1 cellular context compared by ENCODE assay signal in the genomic region with DNA sequence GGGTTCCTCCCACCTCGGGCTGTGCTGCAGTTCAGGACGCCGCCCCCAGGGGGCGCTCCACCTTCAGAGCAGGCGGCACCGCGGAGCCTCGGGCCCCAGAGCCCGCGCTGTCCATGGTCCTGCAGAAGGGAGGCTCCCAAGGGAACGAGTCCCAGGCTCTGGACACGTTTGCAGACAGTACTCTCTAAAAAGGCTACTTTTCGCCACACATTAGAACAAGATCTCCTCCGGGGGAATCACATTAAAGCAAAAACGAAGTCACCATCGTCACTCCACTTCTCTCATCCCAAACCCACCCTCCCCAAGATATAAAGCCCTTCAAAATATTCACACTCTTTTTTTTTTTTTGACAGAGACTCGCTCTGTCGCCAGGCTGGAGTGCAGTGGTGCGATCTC.
TF ChIP-seq lines count a peak whose summit lies in the region.

No MANE protein-coding gene starts in this region.

TF ChIP-seq in HEK293, 187 proteins besides CTCF, POLR2A, EP300 and RAD21 (continued from another document):
- TF ChIP-seq, protein P1, sequence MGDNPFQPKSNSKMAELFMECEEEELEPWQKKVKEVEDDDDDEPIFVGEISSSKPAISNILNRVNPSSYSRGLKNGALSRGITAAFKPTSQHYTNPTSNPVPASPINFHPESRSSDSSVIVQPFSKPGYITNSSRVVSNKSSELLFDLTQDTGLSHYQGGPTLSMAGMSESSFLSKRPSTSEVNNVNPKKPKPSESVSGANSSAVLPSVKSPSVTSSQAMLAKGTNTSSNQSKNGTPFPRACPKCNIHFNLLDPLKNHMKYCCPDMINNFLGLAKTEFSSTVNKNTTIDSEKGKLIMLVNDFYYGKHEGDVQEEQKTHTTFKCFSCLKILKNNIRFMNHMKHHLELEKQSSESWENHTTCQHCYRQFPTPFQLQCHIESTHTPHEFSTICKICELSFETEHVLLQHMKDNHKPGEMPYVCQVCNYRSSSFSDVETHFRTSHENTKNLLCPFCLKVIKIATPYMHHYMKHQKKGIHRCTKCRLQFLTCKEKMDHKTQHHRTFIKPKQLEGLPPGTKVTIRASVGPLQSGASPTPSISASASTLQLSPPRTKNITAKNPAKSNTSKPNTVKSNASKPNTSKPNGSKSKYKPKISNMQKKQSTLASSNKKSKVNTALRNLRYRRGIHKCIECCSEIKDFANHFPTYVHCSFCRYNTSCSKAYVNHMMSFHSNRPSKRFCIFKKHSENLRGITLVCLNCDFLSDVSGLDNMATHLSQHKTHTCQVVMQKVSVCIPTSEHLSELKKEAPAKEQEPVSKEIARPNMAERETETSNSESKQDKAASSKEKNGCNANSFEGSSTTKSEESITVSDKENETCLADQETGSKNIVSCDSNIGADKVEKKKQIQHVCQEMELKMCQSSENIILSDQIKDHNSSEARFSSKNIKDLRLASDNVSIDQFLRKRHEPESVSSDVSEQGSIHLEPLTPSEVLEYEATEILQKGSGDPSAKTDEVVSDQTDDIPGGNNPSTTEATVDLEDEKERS (tag by site-specific recombination; IDR thresholded peaks at IDR 0.05): no peak
- TF ChIP-seq ZNF660 (tag by site-specific recombination; IDR thresholded peaks at IDR 0.05) (0 out of 2 replicates have a peak, but pooled peaks have one; percentile 46), BCL11A (tag by site-specific recombination; IDR thresholded peaks at IDR 0.05; ENCODE audit: low read depth) (no peak), ZNF302 (tag by site-specific recombination; IDR thresholded peaks at IDR 0.05; ENCODE audit: low read depth) (no peak), ZNF19 (tag by site-specific recombination; IDR thresholded peaks at IDR 0.05; ENCODE audit: low read depth) (no peak), ZNF701 (tag by site-specific recombination; IDR thresholded peaks at IDR 0.05) (no peak), HOXC10 (CRISPR knock-in tag; IDR thresholded peaks at IDR 0.05) (no peak), ZBTB8A (tag by site-specific recombination; IDR thresholded peaks at IDR 0.05) (no peak), ZBTB20 (tag by site-specific recombination; IDR thresholded peaks at IDR 0.05) (no peak), ZNF175 (tag by site-specific recombination; IDR thresholded peaks at IDR 0.05) (no peak), HOXD13 (CRISPR knock-in tag; IDR thresholded peaks at IDR 0.05; ENCODE audit: borderline replicate concordance) (peak; percentile 85), SALL2 (tag by site-specific recombination; IDR thresholded peaks at IDR 0.05; ENCODE audit: borderline replicate concordance) (no peak), ZNF558 (tag by site-specific recombination; IDR thresholded peaks at IDR 0.05) (no peak), HOXA7 (CRISPR knock-in tag; IDR thresholded peaks at IDR 0.05; ENCODE audit: borderline replicate concordance) (no peak), ZNF747 (tag by site-specific recombination; IDR thresholded peaks at IDR 0.05) (no peak), KLF10 (tag by site-specific recombination; IDR thresholded peaks at IDR 0.05) (no peak), ZNF501 (tag by site-specific recombination; IDR thresholded peaks at IDR 0.05) (no peak), ZNF292 (tag by site-specific recombination; IDR thresholded peaks at IDR 0.05; ENCODE audit: borderline replicate concordance, low read depth) (no peak), MZF1 (tag by site-specific recombination; IDR thresholded peaks at IDR 0.05; ENCODE audit: borderline replicate concordance) (no peak), ZSCAN30 (tag by site-specific recombination; IDR thresholded peaks at IDR 0.05) (peak; percentile 81), SCRT1 (tag by site-specific recombination; IDR thresholded peaks at IDR 0.05; ENCODE audit: borderline replicate concordance) (no peak)
- TF ChIP-seq, protein P2, sequence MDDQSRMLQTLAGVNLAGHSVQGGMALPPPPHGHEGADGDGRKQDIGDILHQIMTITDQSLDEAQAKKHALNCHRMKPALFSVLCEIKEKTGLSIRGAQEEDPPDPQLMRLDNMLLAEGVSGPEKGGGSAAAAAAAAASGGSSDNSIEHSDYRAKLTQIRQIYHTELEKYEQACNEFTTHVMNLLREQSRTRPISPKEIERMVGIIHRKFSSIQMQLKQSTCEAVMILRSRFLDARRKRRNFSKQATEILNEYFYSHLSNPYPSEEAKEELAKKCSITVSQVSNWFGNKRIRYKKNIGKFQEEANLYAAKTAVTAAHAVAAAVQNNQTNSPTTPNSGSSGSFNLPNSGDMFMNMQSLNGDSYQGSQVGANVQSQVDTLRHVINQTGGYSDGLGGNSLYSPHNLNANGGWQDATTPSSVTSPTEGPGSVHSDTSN (CRISPR knock-in tag; IDR thresholded peaks at IDR 0.05): peak; percentile 96
- TF ChIP-seq, protein P3, sequence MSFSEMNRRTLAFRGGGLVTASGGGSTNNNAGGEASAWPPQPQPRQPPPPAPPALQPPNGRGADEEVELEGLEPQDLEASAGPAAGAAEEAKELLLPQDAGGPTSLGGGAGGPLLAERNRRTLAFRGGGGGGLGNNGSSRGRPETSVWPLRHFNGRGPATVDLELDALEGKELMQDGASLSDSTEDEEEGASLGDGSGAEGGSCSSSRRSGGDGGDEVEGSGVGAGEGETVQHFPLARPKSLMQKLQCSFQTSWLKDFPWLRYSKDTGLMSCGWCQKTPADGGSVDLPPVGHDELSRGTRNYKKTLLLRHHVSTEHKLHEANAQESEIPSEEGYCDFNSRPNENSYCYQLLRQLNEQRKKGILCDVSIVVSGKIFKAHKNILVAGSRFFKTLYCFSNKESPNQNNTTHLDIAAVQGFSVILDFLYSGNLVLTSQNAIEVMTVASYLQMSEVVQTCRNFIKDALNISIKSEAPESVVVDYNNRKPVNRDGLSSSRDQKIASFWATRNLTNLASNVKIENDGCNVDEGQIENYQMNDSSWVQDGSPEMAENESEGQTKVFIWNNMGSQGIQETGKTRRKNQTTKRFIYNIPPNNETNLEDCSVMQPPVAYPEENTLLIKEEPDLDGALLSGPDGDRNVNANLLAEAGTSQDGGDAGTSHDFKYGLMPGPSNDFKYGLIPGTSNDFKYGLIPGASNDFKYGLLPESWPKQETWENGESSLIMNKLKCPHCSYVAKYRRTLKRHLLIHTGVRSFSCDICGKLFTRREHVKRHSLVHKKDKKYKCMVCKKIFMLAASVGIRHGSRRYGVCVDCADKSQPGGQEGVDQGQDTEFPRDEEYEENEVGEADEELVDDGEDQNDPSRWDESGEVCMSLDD (tag by site-specific recombination; IDR thresholded peaks at IDR 0.05): no peak
